Comparison of ENCODE assay signal across 1 cellular context in genomic region chr10:35335718-35336083, GRCh38.
TF ChIP-seq lines count a peak whose summit lies in the region.

No MANE protein-coding gene starts in this region.

TF ChIP-seq in GM23338, 12 proteins besides CTCF, POLR2A, EP300 and RAD21 (continued from another document):
- TF ChIP-seq ZNF462 (CRISPR knock-in tag; IDR thresholded peaks at IDR 0.05) (no peak), STAT1 (IDR thresholded peaks at IDR 0.05; ENCODE audit: unreplicated experiment) (no peak)
